ENCODE assay signal across 23 cellular contexts in the genomic region with DNA sequence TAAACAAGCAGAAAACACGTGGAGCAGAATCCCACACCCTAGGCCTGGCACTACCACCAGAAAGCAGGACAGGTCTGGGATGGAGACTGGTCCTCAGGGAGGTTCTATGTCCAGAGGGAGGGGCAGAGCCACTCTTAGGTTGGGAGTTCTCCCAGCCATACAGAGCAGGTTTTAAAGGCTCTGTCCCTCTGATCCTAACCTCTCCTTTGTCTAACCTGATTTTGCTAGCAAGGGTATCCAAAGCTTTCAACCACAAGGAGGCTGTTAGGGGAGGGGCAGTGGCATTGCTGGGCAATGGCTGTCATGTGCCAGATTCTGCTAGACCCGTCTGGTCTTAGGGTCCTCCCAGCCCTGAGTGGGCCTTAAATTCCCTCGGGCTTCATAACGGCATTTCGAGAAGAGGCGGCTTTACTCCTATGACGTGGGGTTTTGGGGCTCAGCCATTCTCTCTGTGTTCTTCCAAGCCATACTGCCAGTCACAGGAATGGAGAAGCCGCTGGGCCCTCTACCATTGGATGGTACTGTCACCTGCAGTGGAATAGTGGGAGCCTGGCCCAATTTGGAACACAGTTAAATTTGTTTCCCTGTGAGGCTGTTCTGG. TPM values are rescaled to one million over a fixed set of nuclear protein-coding genes. Genes with fewer than 3 reads are reported as not detected.
"Had no signal": no experiment of that assay in that cellular context is flagged by ENCODE, and none has a peak within 500 bp of the region (broad histone marks: within the 10 kb centered on the region; RNA-seq: fewer than 3 reads in every experiment).

No MANE protein-coding gene starts in this region.

- H3K27me3 ChIP-seq: pancreas, right lobe of liver, testis, tibial nerve had no signal

- H3K9me3 Mint-ChIP-seq: endodermal cell; immature natural killer cell; memory B cell; nephron progenitor cell; stimulated activated memory B cell treated with anti-CD40 and anti-IgM and Interleukin-4, amounts not matched to agents 10 μg/mL and 1 μg/mL and 100 μg/mL, for 72 hours; stimulated activated naive CD8-positive, alpha-beta T cell treated with anti-CD3 and anti-CD28 coated beads, Interleukin-15, Interleukin-2, amounts not matched to agents 100 ng/mL and 50 ng/mL, for 24 hours had no signal

- H3K4me3 ChIP-seq: coronary artery, left ventricle myocardium inferior, lower lobe of right lung, pancreas, right lobe of liver, testis, tibial nerve had no signal

- DNase-seq: effector CD4-positive, alpha-beta T cell; endodermal cell; erythroblast; foreskin keratinocyte; immature natural killer cell; left ventricle myocardium inferior; lower lobe of right lung; midbrain; nephron progenitor cell; pancreas; right lobe of liver; stimulated activated CD4-positive, alpha-beta T cell treated with anti-CD3 and anti-CD28 coated beads, Interleukin-15, amount 100 ng/mL, for 24 hours; stimulated activated CD4-positive, alpha-beta T cell treated with anti-CD3 and anti-CD28 coated beads, Interleukin-1b, Interleukin-23, amount 100 ng/mL, for 48 hours; stimulated activated CD4-positive, alpha-beta T cell treated with anti-CD3 and anti-CD28 coated beads, Interleukin-4, amount 100 ng/mL, for 24 hours; testis had no signal

- H3K4me3 Mint-ChIP-seq: endodermal cell; immature natural killer cell; memory B cell; nephron progenitor cell; stimulated activated memory B cell treated with anti-CD40 and anti-IgM and Interleukin-4, amounts not matched to agents 10 μg/mL and 1 μg/mL and 100 μg/mL, for 72 hours; stimulated activated naive CD8-positive, alpha-beta T cell treated with anti-CD3 and anti-CD28 coated beads, Interleukin-15, Interleukin-2, amounts not matched to agents 100 ng/mL and 50 ng/mL, for 24 hours had no signal

- H3K27ac ChIP-seq: coronary artery, foreskin keratinocyte, left ventricle myocardium inferior, lower lobe of right lung, pancreas, right lobe of liver, testis, tibial nerve had no signal

- H3K36me3 Mint-ChIP-seq: immature natural killer cell; memory B cell; stimulated activated memory B cell treated with anti-CD40 and anti-IgM and Interleukin-4, amounts not matched to agents 10 μg/mL and 1 μg/mL and 100 μg/mL, for 72 hours had no signal

- H3K4me1 ChIP-seq: foreskin keratinocyte, right lobe of liver had no signal

- H3K4me1 Mint-ChIP-seq: endodermal cell, immature natural killer cell had no signal

- H3K9me3 ChIP-seq: left ventricle myocardium inferior, lower lobe of right lung, pancreas, right lobe of liver, testis, tibial nerve had no signal

- H3K27ac Mint-ChIP-seq: endodermal cell; immature natural killer cell; memory B cell; nephron progenitor cell; progenitor cell of endocrine pancreas; stimulated activated memory B cell treated with anti-CD40 and anti-IgM and Interleukin-4, amounts not matched to agents 10 μg/mL and 1 μg/mL and 100 μg/mL, for 72 hours; stimulated activated naive CD8-positive, alpha-beta T cell treated with anti-CD3 and anti-CD28 coated beads, Interleukin-15, Interleukin-2, amounts not matched to agents 100 ng/mL and 50 ng/mL, for 24 hours had no signal

- H3K36me3 ChIP-seq: left ventricle myocardium inferior, pancreas, right lobe of liver, tibial nerve had no signal

- ATAC-seq: foreskin keratinocyte; lower lobe of right lung; pancreas; right lobe of liver; stimulated activated memory B cell treated with anti-CD40 and anti-IgM and Interleukin-4, amounts not matched to agents 10 μg/mL and 1 μg/mL and 100 μg/mL, for 72 hours had no signal

RNA-seq across cellular contexts. Expression of gene HSD11B2, which starts 43.3 kb away (rescaled TPM):
- total RNA-seq: dermis microvascular lymphatic vessel endothelial cell, endothelial cell of umbilical vein had no signal
- polyA plus RNA-seq: immature natural killer cell had no signal
